Comparison of ENCODE assay signal across 2 cellular contexts in genomic region chr1:218658899-218659298, GRCh38.
TF ChIP-seq lines count a peak whose summit lies in the region.

No MANE protein-coding gene starts in this region.

TF ChIP-seq in HCT116, 20 proteins besides CTCF, POLR2A, EP300 and RAD21 (continued from another document):
- no peak for TF ChIP-seq REST (IDR thresholded peaks at IDR 0.05; ENCODE audit: low read depth)
- TF ChIP-seq TCF7L2 (IDR thresholded peaks at IDR 0.05; ENCODE audit: borderline replicate concordance, extremely low read depth, insufficient read depth, insufficient read length), result peak; percentile 85
- TF ChIP-seq CBX3 (IDR thresholded peaks at IDR 0.05; ENCODE audit: low read depth), result 0 out of 2 replicates have a peak, but pooled peaks have one; percentile 44
- TF ChIP-seq ZFX (IDR thresholded peaks at IDR 0.05), result no peak
- TF ChIP-seq SP1 (IDR thresholded peaks at IDR 0.05; ENCODE audit: low read depth), result peak; percentile 67
- peak; percentile 87 for TF ChIP-seq FOSL1 (IDR thresholded peaks at IDR 0.05; ENCODE audit: low read depth)
- TF ChIP-seq YY1 (IDR thresholded peaks at IDR 0.05; ENCODE audit: extremely low read depth, insufficient replicate concordance, low read depth, low read length), result peak; percentile 31
- TF ChIP-seq JUND (IDR thresholded peaks at IDR 0.05), result peak; percentile 88
- TF ChIP-seq ZNF274 (IDR thresholded peaks at IDR 0.05; ENCODE audit: low read depth, low read length), result no peak
- no peak for TF ChIP-seq EZH2 (IDR thresholded peaks at IDR 0.05)
TF ChIP-seq in HCT116: peak in this region for 7.

TF ChIP-seq in SK-N-SH treated with all-trans-retinoic acid at 6 μM for 48 hours, 23 proteins besides CTCF, POLR2A, EP300 and RAD21 (continued from another document):
- TF ChIP-seq CSDC2 (CRISPR knock-in tag; IDR thresholded peaks at IDR 0.05) (no peak), OSR1 (CRISPR knock-in tag; IDR thresholded peaks at IDR 0.05) (no peak), ZC3H10 (CRISPR knock-in tag; IDR thresholded peaks at IDR 0.05) (no peak), GLIS3 (CRISPR knock-in tag; IDR thresholded peaks at IDR 0.05) (no peak)
